ENCODE assay signal across 23 cellular contexts in the genomic region with DNA sequence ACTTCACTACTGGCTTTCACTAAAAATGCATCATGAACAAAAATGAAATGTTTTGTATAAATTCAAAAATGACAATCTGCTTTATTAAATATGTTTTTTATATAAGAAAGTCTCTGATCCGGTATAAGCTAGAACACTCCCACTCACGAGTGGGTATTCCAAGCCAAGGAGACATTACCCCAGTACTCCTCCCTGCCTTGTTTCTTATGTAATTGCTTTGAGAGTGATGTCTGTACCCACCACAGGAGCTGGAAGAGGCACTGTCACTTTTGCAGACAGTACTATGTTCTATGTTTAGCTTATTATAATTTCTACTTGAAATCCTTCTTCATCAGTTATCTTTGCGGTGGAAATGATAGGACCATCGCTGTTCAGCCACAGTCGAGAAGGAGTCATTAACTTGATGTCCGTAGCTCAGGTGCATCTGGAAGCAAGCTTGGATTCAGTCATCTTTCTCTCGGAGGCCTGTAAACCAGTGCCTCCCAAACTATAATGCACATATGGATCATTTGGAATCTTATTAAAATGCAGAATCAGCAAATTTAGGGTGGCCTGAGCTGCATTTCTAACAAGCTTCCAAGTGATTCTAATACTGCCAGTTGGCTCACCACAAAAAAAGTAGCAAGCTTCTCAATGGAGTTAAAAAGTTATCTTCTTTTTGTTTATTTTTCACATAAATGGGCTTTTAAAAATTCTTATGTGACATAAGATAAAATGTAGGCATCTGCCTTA.
DNase-seq lines count a peak whose midpoint lies in the region; ATAC-seq, FAIRE-seq and TF ChIP-seq lines count a peak whose summit lies in the region.
"Had no signal": no experiment of that assay in that cellular context is flagged by ENCODE, and none has a peak within 500 bp of the region (broad histone marks: within the 10 kb centered on the region; RNA-seq: fewer than 3 reads in every experiment).

No MANE protein-coding gene starts in this region.

- intact Hi-C loops in HepG2 (cut with micrococcal nuclease; ENCODE audit: unreplicated experiment) = no loop called here
- intact Hi-C loops in right lobe of liver (cut with DNase I) = no loop called here
- intact Hi-C loops in K562 (cut with micrococcal nuclease) = no loop called here
- intact Hi-C loops in stomach (cut with DNase I; ENCODE audit: low total_unique reads) = no loop called here

- TF ChIP-seq EP300 in HepG2 (IDR thresholded peaks at IDR 0.05; ENCODE audit: low read depth in 2 of 2, low read length in 2 of 2) = no peak
- no peak for TF ChIP-seq EP300 in HepG2 (CRISPR knock-in tag; IDR thresholded peaks at IDR 0.05; ENCODE audit: borderline replicate concordance)
- TF ChIP-seq EP300 in K562 (IDR thresholded peaks at IDR 0.05; ENCODE audit: low read length) = no peak
- TF ChIP-seq EP300 in stomach (IDR thresholded peaks at IDR 0.05) = no peak

- H3K9me1 ChIP-seq in K562 (ENCODE audit: control insufficient read depth, insufficient read depth, low read length) = no peaks in the 10 kb centered on the region

- H3K27me3 ChIP-seq in HepG2 (ENCODE audit: control insufficient read depth in 1 of 2, insufficient read depth in 2 of 2, low read length in 2 of 2) (no peaks in the 10 kb centered on the region), right lobe of liver (no peaks in the 10 kb centered on the region), K562 (ENCODE audit: control insufficient read depth in 2 of 2, insufficient read depth in 2 of 2, low read length in 2 of 2) (no peaks in the 10 kb centered on the region), stomach (no peaks in the 10 kb centered on the region)
- H3K27me3 ChIP-seq: BE2C; BLaER1 treated with 17β-estradiol and CSF1 and Interleukin-3, amounts not matched to agents 10 nM and 100 nM had no signal

- in situ Hi-C loops in HepG2 (cut with HindIII; ENCODE audit: extremely low pct_ligation_motif_present, low pct_unique_long_range_greater_than_20kb) (no loop called here), K562 (cut with MboI) (no loop called here)

- H3K36me3 ChIP-seq in HepG2 (replicated peaks in 1 of 2; ENCODE audit: control insufficient read depth in 1 of 2, insufficient read depth in 2 of 2, low read length in 2 of 2) = no peaks in the 10 kb centered on the region
- no peaks in the 10 kb centered on the region for H3K36me3 ChIP-seq in right lobe of liver
- H3K36me3 ChIP-seq in K562 (ENCODE audit: control insufficient read depth, insufficient read depth, low read length) = no peaks in the 10 kb centered on the region
- H3K36me3 ChIP-seq in stomach = no peaks in the 10 kb centered on the region
- H3K36me3 ChIP-seq: BE2C; BLaER1 treated with 17β-estradiol and CSF1 and Interleukin-3, amounts not matched to agents 10 nM and 100 nM had no signal

- H3K9ac ChIP-seq in HepG2 (ENCODE audit: insufficient read depth, low read depth, low read length) (no peak overlapping the region), K562 (ENCODE audit: insufficient read depth in 1 of 2, low read depth in 2 of 2, low read length in 2 of 2) (no peak overlapping the region)
- H3K9ac ChIP-seq: BLaER1 treated with 17β-estradiol and CSF1 and Interleukin-3, amounts not matched to agents 10 nM and 100 nM; GM23248 had no signal

- TF ChIP-seq RAD21 in HepG2 (CRISPR knock-in tag; IDR thresholded peaks at IDR 0.05) (no peak), K562 (CRISPR knock-in tag; conservative IDR thresholded peaks at IDR 0.05 in 1 of 2, IDR thresholded peaks at IDR 0.05 in 1 of 2) (no peak)

- ATAC-seq in HepG2 = no peak
- ATAC-seq in right lobe of liver = no peak
- ATAC-seq in K562 = no peak
- no peak for ATAC-seq in GM18870 (IDR thresholded peaks at IDR 0.05; ENCODE audit: unreplicated experiment)
- ATAC-seq: GM12878, HCT116 had no signal

- TF ChIP-seq POLR2A in HepG2 (IDR thresholded peaks at IDR 0.05; ENCODE audit: insufficient read depth in 1 of 2, low read depth in 2 of 2, low read length in 2 of 2) (no peak), right lobe of liver (IDR thresholded peaks at IDR 0.05) (no peak), K562 (conservative IDR thresholded peaks at IDR 0.05) (no peak), stomach (IDR thresholded peaks at IDR 0.05) (no peak)

- H3K4me2 ChIP-seq in HepG2 (ENCODE audit: low read depth, low read length) (no peak overlapping the region), K562 (ENCODE audit: insufficient read depth, low read length) (no peak overlapping the region)
- H3K4me2 ChIP-seq: BLaER1 treated with 17β-estradiol and CSF1 and Interleukin-3, amounts not matched to agents 10 nM and 100 nM had no signal

- H3K9me3 ChIP-seq in HepG2 (ENCODE audit: low read length) (no peaks in the 10 kb centered on the region), right lobe of liver (no peaks in the 10 kb centered on the region), K562 (replicated peaks; ENCODE audit: control insufficient read depth, insufficient read depth, low read depth, low read length) (no peaks in the 10 kb centered on the region), stomach (no peaks in the 10 kb centered on the region)
- H3K9me3 ChIP-seq: BE2C; BLaER1 treated with 17β-estradiol and CSF1 and Interleukin-3, amounts not matched to agents 10 nM and 100 nM had no signal

- CTCF ChIA-PET in HepG2 (lab: Yijun Ruan, JAX; ENCODE audit: low intra/inter-chr PET ratio, low total read pairs) = no interaction called here
- CTCF ChIA-PET in K562 (lab: Yijun Ruan, JAX; ENCODE audit: low intra/inter-chr PET ratio) = no interaction called here

- H2AFZ ChIP-seq in HepG2 (ENCODE audit: low read length) (no peak overlapping the region), K562 (ENCODE audit: low read depth, low read length) (no peak overlapping the region)
- H2AFZ ChIP-seq: GM23248 had no signal

- BruUV-seq in HepG2 (replicated peaks; lab: Mats Ljungman, UMichigan) (no TSS peak), K562 (replicated peaks; lab: Mats Ljungman, UMichigan) (no TSS peak)

- H4K20me1 ChIP-seq in HepG2 (ENCODE audit: insufficient read depth, low read length) = no peaks in the 10 kb centered on the region
- H4K20me1 ChIP-seq in K562 (replicated peaks; ENCODE audit: control insufficient read depth, insufficient read depth, low read length) = no peaks in the 10 kb centered on the region
- H4K20me1 ChIP-seq: BLaER1 treated with 17β-estradiol and CSF1 and Interleukin-3, amounts not matched to agents 10 nM and 100 nM had no signal

- no peaks in the 10 kb centered on the region for H3K4me1 ChIP-seq in HepG2 (ENCODE audit: insufficient read depth, low read length)
- no peaks in the 10 kb centered on the region for H3K4me1 ChIP-seq in right lobe of liver
- no peaks in the 10 kb centered on the region for H3K4me1 ChIP-seq in K562 (replicated peaks in 1 of 2; ENCODE audit: control insufficient read depth in 2 of 2, insufficient read depth in 2 of 2, low read length in 2 of 2)
- H3K4me1 ChIP-seq in stomach = no peaks in the 10 kb centered on the region
- H3K4me1 ChIP-seq: BE2C; BLaER1 treated with 17β-estradiol and CSF1 and Interleukin-3, amounts not matched to agents 10 nM and 100 nM had no signal

- DNase-seq in HepG2 (ENCODE audit: low spot score) = no peak
- no peak for DNase-seq in right lobe of liver
- DNase-seq in K562 (ENCODE audit: extremely low read depth in 1 of 4, low spot score in 3 of 4) = no peak
- DNase-seq in putamen (ENCODE audit: low spot score) = peak; percentile 56
- DNase-seq in stomach = no peak
- DNase-seq: ACHN; AML-193; BE2C; CD4-positive, alpha-beta T cell; CD8-positive, alpha-beta memory T cell; DMS 273 treated with DMSO at 0.1 percent for 48 hours; DMS79; EL; GDM1; GM23248; H9 had no signal

- FAIRE-seq in HepG2 (lab: Jason Lieb, UNC) (no peak), K562 (lab: Jason Lieb, UNC) (no peak)
- FAIRE-seq: A204.1, D721Med, GM12878 had no signal

- H3K27ac ChIP-seq in HepG2 (ENCODE audit: extremely low read length, insufficient read depth, low read length) (no peak overlapping the region), right lobe of liver (no peak overlapping the region), K562 (ENCODE audit: extremely low read depth, low read depth, low read length) (no peak overlapping the region), stomach (no peak overlapping the region)
- H3K27ac ChIP-seq: 22Rv1; BLaER1 treated with 17β-estradiol and CSF1 and Interleukin-3, amounts not matched to agents 10 nM and 100 nM; GM23248 had no signal

- H3K4me3 ChIP-seq in HepG2 (replicated peaks in 1 of 3; ENCODE audit: insufficient read depth in 1 of 3, low read depth in 2 of 3, low read length in 3 of 3) (no peak overlapping the region), right lobe of liver (no peak overlapping the region), K562 (no peak overlapping the region), stomach (no peak overlapping the region)
- H3K4me3 ChIP-seq: BLaER1 treated with 17β-estradiol and CSF1 and Interleukin-3, amounts not matched to agents 10 nM and 100 nM; GM12878; GM23248 had no signal

- TF ChIP-seq CTCF in HepG2 (CRISPR knock-in tag; IDR thresholded peaks at IDR 0.05) (no peak), right lobe of liver (IDR thresholded peaks at IDR 0.05) (no peak), K562 (IDR thresholded peaks at IDR 0.05 in 2 of 3, conservative IDR thresholded peaks at IDR 0.05 in 1 of 3; ENCODE audit: insufficient read depth in 2 of 3, low read depth in 1 of 3, low read length in 3 of 3) (no peak), stomach (IDR thresholded peaks at IDR 0.05) (no peak)

- WGBS in HepG2 (ENCODE audit: low lambda C conversion rate) = 80% methylated on average over 7 of the region's 7 CpGs
- 84% methylated on average over 7 of the region's 7 CpGs for WGBS in right lobe of liver (ENCODE audit: insufficient coverage, low coverage, low lambda C conversion rate, missing lambda C conversion rate)
- WGBS in K562 (ENCODE audit: insufficient coverage, low coverage, missing lambda C conversion rate) = 1% methylated on average over 7 of the region's 7 CpGs
- WGBS in stomach, 5 donors = 88 to 97% (median 96%) methylated on average over 7 of the region's 7 CpGs

- POLR2A ChIA-PET in HepG2 (lab: Yijun Ruan, JAX) = no interaction called here
- POLR2A ChIA-PET in K562 (lab: Yijun Ruan, JAX) = no interaction called here

- no peaks in the 10 kb centered on the region for H3K79me2 ChIP-seq in HepG2 (ENCODE audit: insufficient read depth, low read length)
- no peaks in the 10 kb centered on the region for H3K79me2 ChIP-seq in K562 (ENCODE audit: control insufficient read depth, insufficient read depth, low read length)

TF ChIP-seq in HepG2, 621 proteins besides CTCF, POLR2A, EP300 and RAD21 (continues in another document):
- peak; percentile 94 to 97 for TF ChIP-seq MAFK (conservative IDR thresholded peaks at IDR 0.05 in 1 of 2, IDR thresholded peaks at IDR 0.05 in 1 of 2; ENCODE audit: low read length in 2 of 2)
- no peak for TF ChIP-seq MXI1 (IDR thresholded peaks at IDR 0.05; ENCODE audit: borderline replicate concordance, low read depth, low read length)

TF ChIP-seq in K562, 482 proteins besides CTCF, POLR2A, EP300 and RAD21 (continues in another document):
- TF ChIP-seq SOX6 (IDR thresholded peaks at IDR 0.05) = no peak
- TF ChIP-seq MAFG (tag; conservative IDR thresholded peaks at IDR 0.05) = peak; percentile 64
- no peak for TF ChIP-seq MCM2 (IDR thresholded peaks at IDR 0.05; ENCODE audit: low read depth)
- peak; percentile 58 for TF ChIP-seq ZNF316 (IDR thresholded peaks at IDR 0.05)
- peak; percentile 86 for TF ChIP-seq MAFK (IDR thresholded peaks at IDR 0.05; ENCODE audit: low read length)

Comparison
In these comparisons a context has a peak if more than half of its experiments do, and no peak if none do; other contexts are left out.
1. Of the 241 proteins assayed by ChIP-seq in both HepG2 and K562: peak only in HepG2: none; only in K562: MAFG; in both: MAFF and MAFK; in neither: 238.